Comparison of ENCODE assay signal across 12 cellular contexts in the genomic region with DNA sequence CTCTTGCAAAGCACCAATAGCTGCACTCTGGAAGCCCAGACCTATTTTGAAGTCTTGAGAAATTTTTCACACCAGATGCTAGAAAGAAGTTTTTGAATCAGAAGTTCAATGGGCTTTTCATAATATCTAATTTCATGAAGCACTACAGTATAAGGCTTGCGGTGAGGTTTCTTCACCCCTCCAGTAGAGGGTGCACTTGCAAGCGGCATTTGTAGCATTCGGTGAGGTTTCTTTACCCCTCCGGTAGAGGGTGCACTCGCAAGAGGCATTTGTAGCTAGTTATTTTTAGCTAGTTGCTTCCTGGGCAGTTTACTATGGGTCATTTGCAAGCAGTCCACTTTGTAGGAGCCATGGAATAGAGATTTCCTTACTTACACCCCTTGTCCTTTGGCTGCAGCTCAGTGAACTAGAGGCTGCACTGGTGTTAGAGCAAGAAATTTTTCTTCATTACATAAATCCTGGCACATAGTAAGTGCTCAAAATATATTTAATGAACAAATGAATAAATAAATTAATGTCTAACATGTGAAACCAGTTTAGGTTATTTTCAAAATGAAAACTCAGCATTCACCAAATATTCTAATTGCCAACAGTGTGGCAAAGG. TPM values are rescaled to one million over a fixed set of nuclear protein-coding genes. Genes with fewer than 3 reads are reported as not detected.
DNase-seq lines count a peak whose midpoint lies in the region; ATAC-seq, FAIRE-seq and TF ChIP-seq lines count a peak whose summit lies in the region.
"Had no signal": no experiment of that assay in that cellular context is flagged by ENCODE, and none has a peak within 500 bp of the region (broad histone marks: within the 10 kb centered on the region; RNA-seq: fewer than 3 reads in every experiment).

No MANE protein-coding gene starts in this region.

- H2AFZ ChIP-seq in keratinocyte (ENCODE audit: control insufficient read depth, low read length) = no peak overlapping the region

- H3K27me3 Mint-ChIP-seq in glutamatergic neuron (ENCODE audit: unreplicated experiment) = no peaks in the 10 kb centered on the region

- dilution Hi-C loops in keratinocyte (cut with MboI; ENCODE audit: extremely low pct_ligation_motif_present, low sequenced_read_pairs) = no loop called here

- intact Hi-C loops in A673 (cut with micrococcal nuclease; ENCODE audit: unreplicated experiment) = no loop called here

- POLR2A ChIA-PET in A673 (lab: Charles Lee; ENCODE audit: low non-redundant PET) (no interaction called here), HEK293T (lab: Yijun Ruan, JAX) (no interaction called here)

- H3K27me3 ChIP-seq in A673 (replicated peaks; ENCODE audit: insufficient read depth, low read depth, low read length, poor library complexity) = no peaks in the 10 kb centered on the region
- no peaks in the 10 kb centered on the region for H3K27me3 ChIP-seq in keratinocyte (ENCODE audit: control insufficient read depth, extremely low read depth, insufficient read depth, low read length)

- no peaks in the 10 kb centered on the region for H3K79me2 ChIP-seq in keratinocyte (ENCODE audit: control insufficient read depth, insufficient read depth, low read length)

- H3K9me1 ChIP-seq in keratinocyte (ENCODE audit: control insufficient read depth, extremely low read depth, insufficient read depth, low read length) = no peaks in the 10 kb centered on the region

- H3K27ac Mint-ChIP-seq in glutamatergic neuron (ENCODE audit: unreplicated experiment) = no peak overlapping the region
- H3K27ac Mint-ChIP-seq: activated naive CD4-positive, alpha-beta T cell treated with anti-CD3 and anti-CD28 coated beads, Interleukin-2, amount 50 U/mL, for 24 hours had no signal

- FAIRE-seq in keratinocyte (lab: Jason Lieb, UNC) = no peak

- CTCF ChIA-PET in A673 (lab: Charles Lee) (no interaction called here), HEK293T (lab: Yijun Ruan, JAX) (no interaction called here)

- TF ChIP-seq CTCF in A673 (conservative IDR thresholded peaks at IDR 0.05; ENCODE audit: low read depth, low read length) = peak; percentile 41
- peak; percentile 28 to 56 (median 39) for TF ChIP-seq CTCF in keratinocyte (optimal IDR thresholded peaks at IDR 0.05 in 1 of 3, IDR thresholded peaks at IDR 0.05 in 1 of 3, conservative IDR thresholded peaks at IDR 0.05 in 1 of 3; ENCODE audit: extremely low read depth in 1 of 3, insufficient read depth in 2 of 3, low read length in 3 of 3)
- no peak for TF ChIP-seq CTCF in glutamatergic neuron (IDR thresholded peaks at IDR 0.05; ENCODE audit: partially characterized antibody, unreplicated experiment)

- H3K36me3 ChIP-seq in A673 (ENCODE audit: insufficient read depth, low read length, poor library complexity, severe bottlenecking) (no peaks in the 10 kb centered on the region), keratinocyte (ENCODE audit: control insufficient read depth in 2 of 2, extremely low read depth in 1 of 2, insufficient read depth in 2 of 2, low read length in 2 of 2) (no peaks in the 10 kb centered on the region)

- H3K4me3 ChIP-seq in A673 (ENCODE audit: low read depth, low read length, poor library complexity, severe bottlenecking) (no peak overlapping the region), keratinocyte (ENCODE audit: control insufficient read depth in 2 of 3, extremely low read depth in 1 of 3, insufficient read depth in 2 of 3, low read depth in 1 of 3, low read length in 3 of 3) (no peak overlapping the region)

- no peak overlapping the region for H3K4me3 Mint-ChIP-seq in glutamatergic neuron (ENCODE audit: unreplicated experiment)
- H3K4me3 Mint-ChIP-seq: activated naive CD4-positive, alpha-beta T cell treated with anti-CD3 and anti-CD28 coated beads, Interleukin-2, amount 50 U/mL, for 24 hours had no signal

- H3K9ac ChIP-seq in keratinocyte (ENCODE audit: control insufficient read depth, extremely low read depth, insufficient read depth, low read length) = no peak overlapping the region

- BruUV-seq in A673 (replicated peaks; lab: Mats Ljungman, UMichigan) = no TSS peak

- ATAC-seq in GM18867 (IDR thresholded peaks at IDR 0.05; ENCODE audit: unreplicated experiment) = no peak

- H3K4me1 Mint-ChIP-seq in glutamatergic neuron (ENCODE audit: low read depth, unreplicated experiment) = no peaks in the 10 kb centered on the region
- H3K4me1 Mint-ChIP-seq: activated naive CD4-positive, alpha-beta T cell treated with anti-CD3 and anti-CD28 coated beads, Interleukin-2, amount 50 U/mL, for 24 hours had no signal

- no peaks in the 10 kb centered on the region for H3K9me3 Mint-ChIP-seq in glutamatergic neuron (ENCODE audit: unreplicated experiment)
- H3K9me3 Mint-ChIP-seq: activated naive CD4-positive, alpha-beta T cell treated with anti-CD3 and anti-CD28 coated beads, Interleukin-2, amount 50 U/mL, for 24 hours had no signal

- no peak overlapping the region for H3K4me2 ChIP-seq in keratinocyte (ENCODE audit: control insufficient read depth, extremely low read depth, insufficient read depth, low read depth, low read length)

- H3K4me1 ChIP-seq in A673 (ENCODE audit: insufficient read depth, low read length, poor library complexity, severe bottlenecking) (peaks cover 5% of the 10 kb centered on the region), keratinocyte (ENCODE audit: control insufficient read depth, extremely low read depth, insufficient read depth, low read length) (peaks cover 4% of the 10 kb centered on the region)

- no peak overlapping the region for H3K27ac ChIP-seq in A673 (ENCODE audit: low read depth, low read length, poor library complexity, severe bottlenecking)
- H3K27ac ChIP-seq in keratinocyte (ENCODE audit: control insufficient read depth, insufficient read depth, low read length) = no peak overlapping the region

- in situ Hi-C loops in SK-MEL-5 (cut with HindIII; ENCODE audit: low pct_unique_long_range_greater_than_20kb, low sequenced_read_pairs) = no loop called here

- H3K9me3 ChIP-seq in A673 (ENCODE audit: low read depth, low read length, poor library complexity, severe bottlenecking) (no peaks in the 10 kb centered on the region), keratinocyte (ENCODE audit: control insufficient read depth, low read depth, low read length) (no peaks in the 10 kb centered on the region)

- no peaks in the 10 kb centered on the region for H4K20me1 ChIP-seq in keratinocyte (ENCODE audit: control insufficient read depth, extremely low read depth, insufficient read depth, low read length)

- no peaks in the 10 kb centered on the region for H3K36me3 Mint-ChIP-seq in glutamatergic neuron (ENCODE audit: unreplicated experiment)
- H3K36me3 Mint-ChIP-seq: activated naive CD4-positive, alpha-beta T cell treated with anti-CD3 and anti-CD28 coated beads, Interleukin-2, amount 50 U/mL, for 24 hours had no signal

- DNase-seq in A673 (ENCODE audit: low spot score) = no peak
- peak; percentile 8 for DNase-seq in HEK293T (ENCODE audit: extremely low spot score)
- DNase-seq in SK-MEL-5 (ENCODE audit: low read depth, low spot score) = peak; percentile 35
- DNase-seq in keratinocyte (ENCODE audit: low read depth, low spot score) = no peak
- DNase-seq in epidermal melanocyte (ENCODE audit: insufficient read length, low spot score) = no peak
- no peak for DNase-seq in retina
- DNase-seq in glutamatergic neuron = no peak
- DNase-seq: activated CD4-positive, alpha-beta T cell treated with anti-CD3 and anti-CD28 coated beads, Interleukin-2, amount 50 U/mL, for 48 hours; NCI-H1417 treated with DMSO at 0.1 percent for 48 hours; NCI-H526 had no signal

TF ChIP-seq in HEK293T, 16 proteins besides CTCF, POLR2A, EP300 and RAD21:
- TF ChIP-seq TARDBP (IDR thresholded peaks at IDR 0.05) (no peak), CTBP1 (IDR thresholded peaks at IDR 0.05; ENCODE audit: borderline replicate concordance) (no peak), NFRKB (IDR thresholded peaks at IDR 0.05) (no peak), SP1 (IDR thresholded peaks at IDR 0.05) (no peak), SUZ12 (IDR thresholded peaks at IDR 0.05) (no peak), FOXA1 (IDR thresholded peaks at IDR 0.05) (no peak), FOXK2 (IDR thresholded peaks at IDR 0.05) (no peak), FOXM1 (IDR thresholded peaks at IDR 0.05; ENCODE audit: borderline replicate concordance) (no peak), ELF4 (IDR thresholded peaks at IDR 0.05) (no peak), HDGF (IDR thresholded peaks at IDR 0.05; ENCODE audit: borderline replicate concordance) (no peak), L3MBTL2 (conservative IDR thresholded peaks at IDR 0.05) (no peak), ARNT (IDR thresholded peaks at IDR 0.05) (no peak), ZNF384 (IDR thresholded peaks at IDR 0.05) (no peak), LEF1 (IDR thresholded peaks at IDR 0.05; ENCODE audit: borderline replicate concordance) (no peak), BHLHE40 (IDR thresholded peaks at IDR 0.05; ENCODE audit: borderline replicate concordance) (no peak)
- TF ChIP-seq, protein P1, sequence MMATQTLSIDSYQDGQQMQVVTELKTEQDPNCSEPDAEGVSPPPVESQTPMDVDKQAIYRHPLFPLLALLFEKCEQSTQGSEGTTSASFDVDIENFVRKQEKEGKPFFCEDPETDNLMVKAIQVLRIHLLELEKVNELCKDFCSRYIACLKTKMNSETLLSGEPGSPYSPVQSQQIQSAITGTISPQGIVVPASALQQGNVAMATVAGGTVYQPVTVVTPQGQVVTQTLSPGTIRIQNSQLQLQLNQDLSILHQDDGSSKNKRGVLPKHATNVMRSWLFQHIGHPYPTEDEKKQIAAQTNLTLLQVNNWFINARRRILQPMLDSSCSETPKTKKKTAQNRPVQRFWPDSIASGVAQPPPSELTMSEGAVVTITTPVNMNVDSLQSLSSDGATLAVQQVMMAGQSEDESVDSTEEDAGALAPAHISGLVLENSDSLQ (IDR thresholded peaks at IDR 0.05) = no peak

RNA-seq across cellular contexts. Expression of gene NOX4, which starts 7.8 kb away (rescaled TPM):
- total RNA-seq in A673 (2021) (0.19 and 0.63 TPM in 2 replicates), glutamatergic neuron (ENCODE audit: unreplicated experiment) (1.9 TPM)
- total RNA-seq in SK-MEL-5 (2014; rRNA removed; shearing (Covaris generic)) = 4.1 and 4.6 TPM in 2 replicates
- 3.6 and 6.8 TPM in 2 replicates for polyA plus RNA-seq in SK-MEL-5 (2015; cell fraction: cytosol; rRNA removed)
- polyA plus RNA-seq in SK-MEL-5 (2015; cell fraction: nucleus; rRNA removed) = 1.4 and 2.1 TPM in 2 replicates
- polyA plus RNA-seq in keratinocyte = 0.05 TPM in 1 of 3 replicates, not detected in the others
- 0.27 TPM for polyA plus RNA-seq in keratinocyte (2011; ENCODE audit: low read depth)
- not detected in 2 replicates for polyA plus RNA-seq in keratinocyte (2011; cell fraction: cytosol; rRNA removed)
- not detected in 2 replicates for polyA plus RNA-seq in keratinocyte (2011; cell fraction: nucleus; rRNA removed)
- 0.23 TPM in 1 of 2 replicates, not detected in the other for polyA plus RNA-seq in keratinocyte (2012; ENCODE audit: low replicate concordance)
- polyA minus RNA-seq in keratinocyte = not detected in 3 replicates
- polyA minus RNA-seq in keratinocyte (2011; cell fraction: cytosol; rRNA and poly(A)+ RNA removed) = not detected
- not detected in 2 replicates for polyA minus RNA-seq in keratinocyte (2011; cell fraction: nucleus; rRNA and poly(A)+ RNA removed)

Comparison
In these comparisons a context has a peak if more than half of its experiments do, and no peak if none do; other contexts are left out.
1. DNase-seq: peak in HEK293T (single experiment) and SK-MEL-5 (single experiment); none in A673 (single experiment), keratinocyte (single experiment), epidermal melanocyte (single experiment), retina (single experiment) and glutamatergic neuron (single experiment).